8 cellular contexts compared by ENCODE assay signal in the genomic region with DNA sequence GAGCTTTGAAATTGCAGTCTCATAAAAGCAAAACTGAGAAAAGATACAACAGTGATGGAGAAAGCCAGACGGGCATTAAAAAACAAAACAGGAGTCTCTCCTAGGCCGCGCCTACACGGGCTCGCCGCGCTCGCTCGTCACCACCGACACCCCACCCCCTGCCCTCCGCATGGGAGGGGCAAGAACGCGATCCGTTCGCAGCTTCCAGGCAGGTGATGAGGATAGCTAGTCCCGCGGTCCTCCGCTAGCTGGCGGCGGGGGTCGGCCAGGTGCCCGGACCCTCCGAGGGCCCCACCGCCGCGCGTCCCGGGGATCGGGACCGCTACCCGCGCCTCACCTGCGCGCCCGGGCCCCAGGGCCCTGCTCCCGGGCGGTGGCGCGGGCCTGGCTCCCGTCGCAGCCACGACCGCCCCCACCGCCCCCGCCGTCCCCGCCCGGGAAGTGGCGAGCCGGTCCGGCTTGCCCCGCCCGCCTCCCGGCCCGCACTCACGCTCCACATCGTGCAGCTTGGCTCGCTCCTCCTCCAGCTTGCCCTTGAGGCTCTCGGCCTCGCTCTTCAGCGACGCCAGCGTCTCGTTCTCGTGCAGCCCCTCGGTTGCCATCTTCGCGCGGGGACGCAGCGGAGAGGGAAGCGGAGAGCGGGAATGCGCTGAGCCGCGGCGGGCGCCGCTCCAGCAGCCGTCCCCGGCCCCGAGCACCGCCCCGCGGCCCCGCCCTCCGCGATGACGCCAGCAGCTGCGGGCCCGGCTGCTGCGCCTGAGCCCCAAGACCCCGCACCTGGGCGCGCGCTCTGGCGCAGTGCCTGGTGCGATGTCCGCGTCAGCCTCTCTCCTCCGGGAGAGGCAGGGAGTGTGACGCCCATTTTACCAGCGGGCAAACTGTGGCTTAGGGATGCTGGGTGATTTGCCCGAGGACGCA. TPM values are rescaled to one million over a fixed set of nuclear protein-coding genes. Genes with fewer than 3 reads are reported as not detected.
DNase-seq lines count a peak whose midpoint lies in the region; ATAC-seq and TF ChIP-seq lines count a peak whose summit lies in the region.

No MANE protein-coding gene starts in this region.

- H3K9me3 Mint-ChIP-seq in naive B cell, result no peaks in the 10 kb centered on the region
- no peaks in the 10 kb centered on the region for H3K9me3 Mint-ChIP-seq in stimulated activated effector memory CD8-positive, alpha-beta T cell treated with anti-CD3 and anti-CD28 coated beads, Interleukin-12 subunit alpha, Interleukin-12 subunit beta, amount 100 ng/mL, for 72 hours

- ATAC-seq in GM21528 (IDR thresholded peaks at IDR 0.05; ENCODE audit: low FRiP score, unreplicated experiment) (peak; percentile 81), naive B cell (ENCODE audit: low read depth in 2 of 2) (peak; percentile 76)
- peak; percentile 92 for ATAC-seq in stimulated activated effector memory CD8-positive, alpha-beta T cell treated with anti-CD3 and anti-CD28 coated beads, Interleukin-12 subunit alpha, Interleukin-12 subunit beta, amount 100 ng/mL, for 72 hours

- DNase-seq in DMS53 treated with DMSO at 0.1 percent for 48 hours (lab: John Stamatoyannopoulos, UW; ENCODE audit: unreplicated experiment), result peak; percentile 62
- peak; percentile 92 for DNase-seq in HuH-7.5 (ENCODE audit: low spot score)
- DNase-seq in OCI-M1 (lab: John Stamatoyannopoulos, UW), result peak; percentile 4
- DNase-seq in activated T-helper 1 cell treated with Interleukin-2 at 50 U/mL for 16 hours (ENCODE audit: low read depth), result peak; percentile 78
- DNase-seq in esophagus squamous epithelium (lab: John Stamatoyannopoulos, UW), result peak; percentile 45
- DNase-seq in naive B cell, result peak; percentile 94
- DNase-seq in stimulated activated effector memory CD8-positive, alpha-beta T cell treated with anti-CD3 and anti-CD28 coated beads, Interleukin-12 subunit alpha, Interleukin-12 subunit beta, amount 100 ng/mL, for 72 hours (ENCODE audit: low spot score in 2 of 2), result peak; percentile 82 to 92

- H3K4me3 ChIP-seq in esophagus squamous epithelium, result peak overlapping the region; percentile 62 to 95 (median 77)

- peaks cover 0 to 24% (median 3%) of the 10 kb centered on the region in 3 donors for H3K4me1 ChIP-seq in esophagus squamous epithelium

- WGBS in esophagus squamous epithelium, 2 donors, result 0% methylated on average over 14 to 23 of the region's 105 CpGs

- peak overlapping the region; percentile 86 to 98 (median 95) for H3K27ac ChIP-seq in esophagus squamous epithelium

- peak in 1 of 6 experiments; percentile 13 for TF ChIP-seq CTCF in esophagus squamous epithelium (IDR thresholded peaks at IDR 0.05)

- peak overlapping the region; percentile 97 to 100 (median 100) for H3K27ac Mint-ChIP-seq in naive B cell
- H3K27ac Mint-ChIP-seq in stimulated activated effector memory CD8-positive, alpha-beta T cell treated with anti-CD3 and anti-CD28 coated beads, Interleukin-12 subunit alpha, Interleukin-12 subunit beta, amount 100 ng/mL, for 72 hours, result peak overlapping the region; percentile 95

- H3K27me3 Mint-ChIP-seq in naive B cell, result no peaks in the 10 kb centered on the region

- intact Hi-C loops in esophagus squamous epithelium (cut with DNase I), result no loop called here

- no peaks in the 10 kb centered on the region for H3K36me3 Mint-ChIP-seq in naive B cell
- H3K36me3 Mint-ChIP-seq in stimulated activated effector memory CD8-positive, alpha-beta T cell treated with anti-CD3 and anti-CD28 coated beads, Interleukin-12 subunit alpha, Interleukin-12 subunit beta, amount 100 ng/mL, for 72 hours, result no peaks in the 10 kb centered on the region

- H3K27me3 ChIP-seq in esophagus squamous epithelium, result no peaks in the 10 kb centered on the region

- H3K9me3 ChIP-seq in esophagus squamous epithelium, result no peaks in the 10 kb centered on the region

- peaks cover 42 to 73% (median 56%) of the 10 kb centered on the region in 3 donors for H3K4me1 Mint-ChIP-seq in naive B cell
- H3K4me1 Mint-ChIP-seq in stimulated activated effector memory CD8-positive, alpha-beta T cell treated with anti-CD3 and anti-CD28 coated beads, Interleukin-12 subunit alpha, Interleukin-12 subunit beta, amount 100 ng/mL, for 72 hours, result peaks cover 37% of the 10 kb centered on the region

- peak overlapping the region; percentile 86 to 99 (median 96) for H3K4me3 Mint-ChIP-seq in naive B cell
- H3K4me3 Mint-ChIP-seq in stimulated activated effector memory CD8-positive, alpha-beta T cell treated with anti-CD3 and anti-CD28 coated beads, Interleukin-12 subunit alpha, Interleukin-12 subunit beta, amount 100 ng/mL, for 72 hours, result peak overlapping the region; percentile 85

- peak in 2 of 4 donors; percentile 48 to 74 for TF ChIP-seq POLR2A in esophagus squamous epithelium (IDR thresholded peaks at IDR 0.05)

- H3K36me3 ChIP-seq in esophagus squamous epithelium, result no peaks in the 10 kb centered on the region

RNA-seq across cellular contexts. Expression of a gene that starts 11.7 kb away (rescaled TPM):
- 10 to 100 TPM; 16.4 to 22.3 (median 19.9) TPM for total RNA-seq in esophagus squamous epithelium
- polyA plus RNA-seq in naive B cell (ENCODE audit: low read depth in 6 of 6), result 100 to 1,000 TPM in 1 of 6 donors, 10 to 100 TPM in 5; 76.9 to 103 (median 88.7) TPM

Comparison
In these comparisons a context has a peak if more than half of its experiments do, and no peak if none do; other contexts are left out.
1. Peak in every context shown above with its lines: DNase-seq, ATAC-seq, H3K4me3 ChIP-seq and H3K27ac ChIP-seq.
2. DNase-seq: peak in every context shown above with its lines; median percentile 94 in naive B cell; 92 in HuH-7.5; 87 in stimulated activated effector memory CD8-positive, alpha-beta T cell treated with anti-CD3 and anti-CD28 coated beads, Interleukin-12 subunit alpha, Interleukin-12 subunit beta, amount 100 ng/mL, for 72 hours; 78 in activated T-helper 1 cell treated with Interleukin-2 at 50 U/mL for 16 hours; 62 in DMS53 treated with DMSO at 0.1 percent for 48 hours; 45 in esophagus squamous epithelium; 4 in OCI-M1.